In the genomic region with DNA sequence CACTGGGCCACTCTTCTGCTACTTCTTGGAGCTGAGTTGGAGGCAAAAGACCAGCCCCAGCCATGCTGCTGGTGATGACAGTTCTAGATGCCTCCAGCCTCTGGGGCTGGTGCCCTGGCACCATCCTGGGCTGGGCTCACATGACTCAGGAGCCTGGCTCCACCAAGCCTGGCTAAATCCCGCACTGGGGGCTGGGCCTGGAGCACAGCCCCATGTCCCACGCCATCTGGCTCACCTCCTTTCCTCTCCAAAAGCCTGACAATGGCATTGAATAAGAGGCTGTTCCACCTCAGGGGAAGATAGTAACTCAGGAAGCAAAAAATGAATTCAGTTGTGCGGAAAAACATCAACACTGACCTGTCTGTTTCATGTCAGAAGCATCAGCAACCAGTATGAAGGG, we compare ENCODE assay signal across 16 cellular contexts. TPM values are rescaled to one million over a fixed set of nuclear protein-coding genes. Genes with fewer than 3 reads are reported as not detected.
A peak's percentile ranks its signal among the peaks of the same experiment; 100 is the strongest.
DNase-seq lines count a peak whose midpoint lies in the region; ATAC-seq lines count a peak whose summit lies in the region.
"Had no signal": no experiment of that assay in that cellular context is flagged by ENCODE, and none has a peak within 500 bp of the region (broad histone marks: within the 10 kb centered on the region; RNA-seq: fewer than 3 reads in every experiment).

No MANE protein-coding gene starts in this region.

- peak overlapping the region; percentile 73 to 74 for H3K27ac Mint-ChIP-seq in activated naive CD4-positive, alpha-beta T cell treated with anti-CD3 and anti-CD28 coated beads, Interleukin-2, amount 50 U/mL, for 72 hours
- no peak overlapping the region for H3K27ac Mint-ChIP-seq in activated naive CD4-positive, alpha-beta T cell treated with anti-CD3 and anti-CD28 coated beads, Interleukin-2, amount 10 ng/mL, durations not matched to agents 7 days and 5 days
- H3K27ac Mint-ChIP-seq in stimulated activated naive B cell treated with anti-CD40 and anti-IgM and Interleukin-4, amounts not matched to agents 10 μg/mL and 1 μg/mL and 100 μg/mL, for 72 hours = peak overlapping the region; percentile 52
- H3K27ac Mint-ChIP-seq: activated CD4-positive, alpha-beta T cell treated with anti-CD3 and anti-CD28 coated beads for 36 hours; activated CD8-positive, alpha-beta memory T cell treated with anti-CD3 and anti-CD28 coated beads, Interleukin-2, amount 10 ng/mL, durations not matched to agents 7 days and 5 days; activated T-helper 2 cell treated with anti-CD3 and anti-CD28 coated beads, Interferon-gamma antibody, Interleukin-2, Interleukin-4, amounts not matched to agents 10 μg/mL and 5 μg/mL and 100 μg/mL, durations not matched to agents 14 hours and 24 hours and 36 hours had no signal

- H3K36me3 Mint-ChIP-seq in activated naive CD4-positive, alpha-beta T cell treated with anti-CD3 and anti-CD28 coated beads, Interleukin-2, amount 50 U/mL, for 72 hours = peaks cover 6% of the 10 kb centered on the region in 2 donors
- H3K36me3 Mint-ChIP-seq in activated naive CD4-positive, alpha-beta T cell treated with anti-CD3 and anti-CD28 coated beads, Interleukin-2, amount 10 ng/mL, durations not matched to agents 7 days and 5 days = peaks cover 46% of the 10 kb centered on the region
- H3K36me3 Mint-ChIP-seq in stimulated activated naive B cell treated with anti-CD40 and anti-IgM and Interleukin-4, amounts not matched to agents 10 μg/mL and 1 μg/mL and 100 μg/mL, for 72 hours = peaks cover 46 to 65% of the 10 kb centered on the region in 2 donors

- no peaks in the 10 kb centered on the region for H3K9me3 Mint-ChIP-seq in activated naive CD4-positive, alpha-beta T cell treated with anti-CD3 and anti-CD28 coated beads, Interleukin-2, amount 50 U/mL, for 72 hours
- H3K9me3 Mint-ChIP-seq in activated naive CD4-positive, alpha-beta T cell treated with anti-CD3 and anti-CD28 coated beads, Interleukin-2, amount 10 ng/mL, durations not matched to agents 7 days and 5 days = no peaks in the 10 kb centered on the region
- no peaks in the 10 kb centered on the region for H3K9me3 Mint-ChIP-seq in stimulated activated naive B cell treated with anti-CD40 and anti-IgM and Interleukin-4, amounts not matched to agents 10 μg/mL and 1 μg/mL and 100 μg/mL, for 72 hours
- H3K9me3 Mint-ChIP-seq: activated T-helper 2 cell treated with anti-CD3 and anti-CD28 coated beads, Interferon-gamma antibody, Interleukin-2, Interleukin-4, amounts not matched to agents 10 μg/mL and 5 μg/mL and 100 μg/mL, durations not matched to agents 14 hours and 24 hours and 36 hours had no signal

- no peak overlapping the region for H3K4me3 ChIP-seq in right cardiac atrium (ENCODE audit: low read length)
- H3K4me3 ChIP-seq: Peyer's patch had no signal

- H3K4me1 ChIP-seq in right cardiac atrium (ENCODE audit: control insufficient read depth, insufficient read depth, low read length) = peaks cover 4% of the 10 kb centered on the region

- H3K4me1 Mint-ChIP-seq in activated naive CD4-positive, alpha-beta T cell treated with anti-CD3 and anti-CD28 coated beads, Interleukin-2, amount 10 ng/mL, durations not matched to agents 7 days and 5 days = peaks cover 32% of the 10 kb centered on the region
- peaks cover 2 to 5% of the 10 kb centered on the region in 2 donors for H3K4me1 Mint-ChIP-seq in stimulated activated naive B cell treated with anti-CD40 and anti-IgM and Interleukin-4, amounts not matched to agents 10 μg/mL and 1 μg/mL and 100 μg/mL, for 72 hours
- H3K4me1 Mint-ChIP-seq: activated CD8-positive, alpha-beta memory T cell treated with anti-CD3 and anti-CD28 coated beads, Interleukin-2, amount 10 ng/mL, durations not matched to agents 7 days and 5 days had no signal

- H3K27me3 ChIP-seq in right cardiac atrium (ENCODE audit: control insufficient read depth, insufficient read depth) = no peaks in the 10 kb centered on the region
- H3K27me3 ChIP-seq: Peyer's patch had no signal

- H3K27ac ChIP-seq in right cardiac atrium (ENCODE audit: low read length) = peak overlapping the region; percentile 21
- H3K27ac ChIP-seq: Peyer's patch had no signal

- ATAC-seq in activated naive CD4-positive, alpha-beta T cell treated with anti-CD3 and anti-CD28 coated beads, Interleukin-2, amount 50 U/mL, for 72 hours = no peak
- ATAC-seq in right cardiac atrium (peak; percentile 34 to 62), GM21360 (IDR thresholded peaks at IDR 0.05; ENCODE audit: unreplicated experiment) (no peak)
- ATAC-seq in stimulated activated naive B cell treated with anti-CD40 and anti-IgM and Interleukin-4, amounts not matched to agents 10 μg/mL and 1 μg/mL and 100 μg/mL, for 72 hours (replicated peaks) = no peak
- ATAC-seq: activated CD4-positive, alpha-beta T cell treated with anti-CD3 and anti-CD28 coated beads for 36 hours; activated CD8-positive, alpha-beta memory T cell treated with anti-CD3 and anti-CD28 coated beads, Interleukin-2, amount 10 ng/mL, durations not matched to agents 7 days and 5 days had no signal

- intact Hi-C loops in right cardiac atrium (cut with DNase I) = loop anchor here in 1 of 4 donors (10.0 kb wide), 1 partner anchor 46 kb away; the partner anchor contains the start of gene MTSS2

- no peaks in the 10 kb centered on the region for H3K27me3 Mint-ChIP-seq in activated naive CD4-positive, alpha-beta T cell treated with anti-CD3 and anti-CD28 coated beads, Interleukin-2, amount 10 ng/mL, durations not matched to agents 7 days and 5 days
- no peaks in the 10 kb centered on the region for H3K27me3 Mint-ChIP-seq in stimulated activated naive B cell treated with anti-CD40 and anti-IgM and Interleukin-4, amounts not matched to agents 10 μg/mL and 1 μg/mL and 100 μg/mL, for 72 hours
- H3K27me3 Mint-ChIP-seq: activated CD4-positive, alpha-beta T cell treated with anti-CD3 and anti-CD28 coated beads for 36 hours; activated CD8-positive, alpha-beta memory T cell treated with anti-CD3 and anti-CD28 coated beads, Interleukin-2, amount 10 ng/mL, durations not matched to agents 7 days and 5 days had no signal

- CTCF ChIA-PET in activated naive CD4-positive, alpha-beta T cell treated with anti-CD3 and anti-CD28 coated beads, Interleukin-2, amount 10 ng/mL, durations not matched to agents 7 days and 5 days (lab: Charles Lee) = no interaction called here

- H3K9me3 ChIP-seq in right cardiac atrium (ENCODE audit: control insufficient read depth, low read length) = no peaks in the 10 kb centered on the region
- H3K9me3 ChIP-seq: Peyer's patch had no signal

- DNase-seq in activated naive CD4-positive, alpha-beta T cell treated with anti-CD3 and anti-CD28 coated beads, Interleukin-2, amount 50 U/mL, for 72 hours (ENCODE audit: low spot score in 2 of 2) = no peak
- no peak for DNase-seq in activated naive CD4-positive, alpha-beta T cell treated with anti-CD3 and anti-CD28 coated beads, Interleukin-2, amount 10 ng/mL, durations not matched to agents 7 days and 5 days
- DNase-seq in cerebellar cortex (ENCODE audit: low spot score) (peak; percentile 95), right cardiac atrium (peak in 2 of 3 donors; percentile 79 to 80), GDM1 (lab: John Stamatoyannopoulos, UW) (no peak)
- no peak for DNase-seq in stimulated activated naive B cell treated with anti-CD40 and anti-IgM and Interleukin-4, amounts not matched to agents 10 μg/mL and 1 μg/mL and 100 μg/mL, for 72 hours
- no peak for DNase-seq in activated CD8-positive, alpha-beta memory T cell treated with anti-CD3 and anti-CD28 coated beads, Interleukin-2, amount 50 U/mL, for 4 hours
- DNase-seq: activated CD4-positive, alpha-beta T cell treated with anti-CD3 and anti-CD28 coated beads for 36 hours; activated CD8-positive, alpha-beta memory T cell treated with anti-CD3 and anti-CD28 coated beads, Interleukin-2, amount 10 ng/mL, durations not matched to agents 7 days and 5 days; Kasumi-1; NCI-H1417; Peyer's patch; stimulated activated CD4-positive, alpha-beta T cell treated with anti-CD3 and anti-CD28 coated beads, Interleukin-2, amount 100 ng/mL, for 24 hours; T1000 had no signal

- H3K4me3 Mint-ChIP-seq in activated naive CD4-positive, alpha-beta T cell treated with anti-CD3 and anti-CD28 coated beads, Interleukin-2, amount 10 ng/mL, durations not matched to agents 7 days and 5 days = no peak overlapping the region
- H3K4me3 Mint-ChIP-seq in stimulated activated naive B cell treated with anti-CD40 and anti-IgM and Interleukin-4, amounts not matched to agents 10 μg/mL and 1 μg/mL and 100 μg/mL, for 72 hours = no peak overlapping the region
- H3K4me3 Mint-ChIP-seq: activated CD4-positive, alpha-beta T cell treated with anti-CD3 and anti-CD28 coated beads for 36 hours; activated CD8-positive, alpha-beta memory T cell treated with anti-CD3 and anti-CD28 coated beads, Interleukin-2, amount 10 ng/mL, durations not matched to agents 7 days and 5 days had no signal

- WGBS in right cardiac atrium = 85% methylated on average over 3 of the region's 3 CpGs

RNA-seq across cellular contexts. Expression of gene MTSS2, which starts 45.1 kb away (rescaled TPM):
- 1 to 10 TPM in 1 of 2 donors, under 1 TPM in 1; 0.82 to 1.8 TPM for total RNA-seq in activated naive CD4-positive, alpha-beta T cell treated with anti-CD3 and anti-CD28 coated beads, Interleukin-2, amount 50 U/mL, for 72 hours
- 10 to 100 TPM; 60.4 to 71.2 (median 67.7) TPM for total RNA-seq in right cardiac atrium
- 47.5 TPM for polyA plus RNA-seq in right cardiac atrium

Comparison
In these comparisons a context has a peak if more than half of its experiments do, and no peak if none do; other contexts are left out.
1. ATAC-seq: peak in right cardiac atrium (2 of 2); none in activated naive CD4-positive, alpha-beta T cell treated with anti-CD3 and anti-CD28 coated beads, Interleukin-2, amount 50 U/mL, for 72 hours (0 of 2), stimulated activated naive B cell treated with anti-CD40 and anti-IgM and Interleukin-4, amounts not matched to agents 10 μg/mL and 1 μg/mL and 100 μg/mL, for 72 hours (0 of 2) and GM21360 (single experiment).
2. DNase-seq: peak in cerebellar cortex (single experiment) and right cardiac atrium (2 of 3); none in activated naive CD4-positive, alpha-beta T cell treated with anti-CD3 and anti-CD28 coated beads, Interleukin-2, amount 50 U/mL, for 72 hours (0 of 2), activated naive CD4-positive, alpha-beta T cell treated with anti-CD3 and anti-CD28 coated beads, Interleukin-2, amount 10 ng/mL, durations not matched to agents 7 days and 5 days (single experiment), stimulated activated naive B cell treated with anti-CD40 and anti-IgM and Interleukin-4, amounts not matched to agents 10 μg/mL and 1 μg/mL and 100 μg/mL, for 72 hours (single experiment), GDM1 (single experiment) and activated CD8-positive, alpha-beta memory T cell treated with anti-CD3 and anti-CD28 coated beads, Interleukin-2, amount 50 U/mL, for 4 hours (single experiment).
3. RNA of gene MTSS2, which starts 45.1 kb away (total RNA-seq): 60.4 to 71.2 TPM in right cardiac atrium; 0.82 to 1.8 TPM in activated naive CD4-positive, alpha-beta T cell treated with anti-CD3 and anti-CD28 coated beads, Interleukin-2, amount 50 U/mL, for 72 hours; every median in the first group is over 10 times any median in the second.